Comparison of ENCODE assay signal across 17 cellular contexts in genomic region chr10:130491011-130491697, GRCh38.
"Had no signal": no experiment of that assay in that cellular context is flagged by ENCODE, and none has a peak within 500 bp of the region (broad histone marks: within the 10 kb centered on the region; RNA-seq: fewer than 3 reads in every experiment).

No MANE protein-coding gene starts in this region.

- H3K9me3 ChIP-seq: colonic mucosa, testis had no signal

- H3K4me3 ChIP-seq: colonic mucosa, testis had no signal

- H3K27me3 ChIP-seq: colonic mucosa, foreskin keratinocyte, testis had no signal

- ATAC-seq: activated CD4-positive, alpha-beta T cell treated with anti-CD3 and anti-CD28 coated beads for 36 hours; activated naive CD4-positive, alpha-beta T cell treated with anti-CD3 and anti-CD28 coated beads, Interleukin-2, amount 50 U/mL, for 72 hours; foreskin keratinocyte; SK-N-SH treated with all-trans-retinoic acid at 6 μM for 48 hours; stimulated activated naive CD8-positive, alpha-beta T cell treated with anti-CD3 and anti-CD28 coated beads, Interleukin-15, amount 100 ng/mL, for 72 hours had no signal

- H3K36me3 ChIP-seq: colonic mucosa had no signal

- H3K27ac ChIP-seq: colonic mucosa, foreskin keratinocyte, testis, VCaP had no signal

- H3K4me1 ChIP-seq: colonic mucosa, foreskin keratinocyte, testis had no signal

- DNase-seq: activated CD4-positive, alpha-beta memory T cell treated with anti-CD3 and anti-CD28 coated beads, Interleukin-2, amount 10 ng/mL, durations not matched to agents 7 days and 5 days; activated CD4-positive, alpha-beta T cell treated with anti-CD3 and anti-CD28 coated beads for 36 hours; activated gamma-delta T cell; activated T-cell treated with anti-CD3 and anti-CD28 coated beads, Interleukin-2, amount 50 U/mL, for 24 hours; caudate nucleus; colonic mucosa; foreskin keratinocyte; glutamatergic neuron; posterior cingulate gyrus; small intestine; stimulated activated naive CD8-positive, alpha-beta T cell treated with anti-CD3 and anti-CD28 coated beads, Interleukin-15, amount 100 ng/mL, for 72 hours; T-helper 1 cell; T1000; testis had no signal
